18 cellular contexts compared by ENCODE assay signal in genomic region chr5:116554764-116555163, GRCh38. TPM values are rescaled to one million over a fixed set of nuclear protein-coding genes. Genes with fewer than 3 reads are reported as not detected.
A peak's percentile ranks its signal among the peaks of the same experiment; 100 is the strongest.
DNase-seq lines count a peak whose midpoint lies in the region; TF ChIP-seq lines count a peak whose summit lies in the region.
"Had no signal": no experiment of that assay in that cellular context is flagged by ENCODE, and none has a peak within 500 bp of the region (broad histone marks: within the 10 kb centered on the region; RNA-seq: fewer than 3 reads in every experiment).

No MANE protein-coding gene starts in this region.

- intact Hi-C loops in vagina (cut with DNase I), result no loop called here

- TF ChIP-seq POLR2A in vagina (IDR thresholded peaks at IDR 0.05), result no peak

- peaks cover 20% of the 10 kb centered on the region for H3K4me1 ChIP-seq in vagina

- DNase-seq in NCI-H2227 (lab: John Stamatoyannopoulos, UW; ENCODE audit: unreplicated experiment) (peak; percentile 14), NCI-H2227 treated with DMSO at 0.1 percent for 48 hours (lab: John Stamatoyannopoulos, UW) (no peak), NCI-H748 treated with DMSO at 0.1 percent for 48 hours (lab: John Stamatoyannopoulos, UW) (peak; percentile 95), islet precursor cell (peak; percentile 47), vagina (ENCODE audit: extremely low spot score in 2 of 2) (no peak), 8988T (no peak), iPS-NIHi7 (ENCODE audit: extremely low spot score) (no peak)
- DNase-seq in stimulated activated CD4-positive, alpha-beta T cell treated with anti-CD3 and anti-CD28 coated beads, Interleukin-2, amount 100 ng/mL, for 24 hours, result no peak
- DNase-seq: ACHN; activated CD4-positive, alpha-beta T cell treated with anti-CD3 and anti-CD28 coated beads, Interleukin-2, amount 50 U/mL, for 48 hours; activated T-cell treated with anti-CD3 and anti-CD28 coated beads, Interleukin-2, amount 50 U/mL, for 24 hours; CD4-positive, alpha-beta T cell; esophagus squamous epithelium; GM23248; NCI-H1436; RPMI8226; upper lobe of left lung had no signal

- H3K27me3 ChIP-seq in vagina, result no peaks in the 10 kb centered on the region
- H3K27me3 ChIP-seq: esophagus squamous epithelium, upper lobe of left lung had no signal

- no peaks in the 10 kb centered on the region for H3K9me3 ChIP-seq in vagina
- H3K9me3 ChIP-seq: esophagus squamous epithelium, upper lobe of left lung had no signal

- TF ChIP-seq CTCF in vagina (IDR thresholded peaks at IDR 0.05), result no peak

- no peak overlapping the region for H3K4me3 ChIP-seq in vagina
- H3K4me3 ChIP-seq: esophagus squamous epithelium, GM23248, upper lobe of left lung had no signal

- H3K27ac ChIP-seq in vagina, result peak overlapping the region; percentile 2
- H3K27ac ChIP-seq: esophagus squamous epithelium, GM23248, KMS-11 had no signal

- no peaks in the 10 kb centered on the region for H3K36me3 ChIP-seq in vagina
- H3K36me3 ChIP-seq: esophagus squamous epithelium, upper lobe of left lung had no signal

RNA-seq across cellular contexts. Expression of gene SEMA6A, which starts 19.9 kb away (rescaled TPM):
- 28.7 TPM for total RNA-seq in vagina
- total RNA-seq: CD4-positive, alpha-beta T cell had no signal

Comparison
In these comparisons a context has a peak if more than half of its experiments do, and no peak if none do; other contexts are left out.
1. DNase-seq: peak in NCI-H2227 (single experiment), NCI-H748 treated with DMSO at 0.1 percent for 48 hours (single experiment) and islet precursor cell (single experiment); none in NCI-H2227 treated with DMSO at 0.1 percent for 48 hours (single experiment), vagina (0 of 2), 8988T (single experiment), stimulated activated CD4-positive, alpha-beta T cell treated with anti-CD3 and anti-CD28 coated beads, Interleukin-2, amount 100 ng/mL, for 24 hours (0 of 2) and iPS-NIHi7 (single experiment).